1 cellular context compared by ENCODE assay signal in genomic region chr19:49817964-49818690, GRCh38.
A peak's percentile ranks its signal among the peaks of the same experiment; 100 is the strongest.
TF ChIP-seq lines count a peak whose summit lies in the region.

MED25 (plus strand) TSS chr19:49818289; CDS start chr19:49818342, 53 bp downstream.

TF ChIP-seq in HepG2, 621 proteins besides CTCF, POLR2A, EP300 and RAD21 (continued from another document and continues in another):
- TF ChIP-seq MAX (IDR thresholded peaks at IDR 0.05) (0 out of 2 replicates have a peak, but pooled peaks have one; percentile 50), BATF2 (CRISPR knock-in tag; IDR thresholded peaks at IDR 0.05) (no peak; the same call in 1 of the 2 replicates), ZNF263 (CRISPR knock-in tag; IDR thresholded peaks at IDR 0.05) (no peak), RBM39 (IDR thresholded peaks at IDR 0.05; ENCODE audit: low read depth, low read length, poor library complexity, severe bottlenecking) (no peak), ZNF513 (CRISPR knock-in tag; conservative IDR thresholded peaks at IDR 0.05) (no peak), CEBPZ (IDR thresholded peaks at IDR 0.05; ENCODE audit: low read length) (no peak), CHD4 (IDR thresholded peaks at IDR 0.05; ENCODE audit: borderline replicate concordance, low read length) (no peak), MAF1 (CRISPR knock-in tag; IDR thresholded peaks at IDR 0.05; ENCODE audit: borderline replicate concordance) (no peak), ZNF781 (CRISPR knock-in tag; IDR thresholded peaks at IDR 0.05; ENCODE audit: borderline replicate concordance, not compliant biosample characterization) (peak; percentile 61), GZF1 (CRISPR knock-in tag; IDR thresholded peaks at IDR 0.05) (0 out of 2 replicates have a peak, but pooled peaks have one; percentile 56), ZBTB2 (CRISPR knock-in tag; IDR thresholded peaks at IDR 0.05; ENCODE audit: low read depth) (no peak), ZFP1 (CRISPR knock-in tag; IDR thresholded peaks at IDR 0.05) (no peak), ATF7-NPFF (CRISPR knock-in tag; IDR thresholded peaks at IDR 0.05; ENCODE audit: low read depth) (0 out of 2 replicates have a peak, but pooled peaks have one; percentile 13), GLI4 (CRISPR knock-in tag; IDR thresholded peaks at IDR 0.05; ENCODE audit: borderline replicate concordance) (no peak), HMGXB4 (CRISPR knock-in tag; IDR thresholded peaks at IDR 0.05; ENCODE audit: borderline replicate concordance in 1 of 2, low read depth in 1 of 2) (peak; percentile 58 to 75; a peak in 2 of 4 replicates), EEA1 (CRISPR knock-in tag; IDR thresholded peaks at IDR 0.05; ENCODE audit: borderline replicate concordance) (0 out of 2 replicates have a peak, but pooled peaks have one; percentile 27), YEATS2 (CRISPR knock-in tag; IDR thresholded peaks at IDR 0.05; ENCODE audit: borderline replicate concordance) (peak; percentile 47; the same call in 1 of the 2 replicates), PREB (CRISPR knock-in tag; IDR thresholded peaks at IDR 0.05) (no peak), MTA3 (CRISPR knock-in tag; IDR thresholded peaks at IDR 0.05) (no peak), ASH2L (IDR thresholded peaks at IDR 0.05; ENCODE audit: insufficient read length, low read depth, low read length) (peak; percentile 69), AKNA (CRISPR knock-in tag; IDR thresholded peaks at IDR 0.05; ENCODE audit: borderline replicate concordance) (no peak), MLX (CRISPR knock-in tag; IDR thresholded peaks at IDR 0.05) (no peak), NONO (IDR thresholded peaks at IDR 0.05) (no peak), NONO (CRISPR knock-in tag; conservative IDR thresholded peaks at IDR 0.05) (0 out of 2 replicates have a peak, but pooled peaks have one; percentile 26), MYC (CRISPR knock-in tag; IDR thresholded peaks at IDR 0.05; ENCODE audit: borderline replicate concordance) (peak; percentile 74; the same call in 1 of the 2 replicates), ZMYM4 (CRISPR knock-in tag; IDR thresholded peaks at IDR 0.05) (no peak), KDM5A (IDR thresholded peaks at IDR 0.05; ENCODE audit: borderline replicate concordance, low read length) (peak; percentile 24), ELF3 (CRISPR knock-in tag; IDR thresholded peaks at IDR 0.05) (peak; percentile 39; the same call in 1 of the 2 replicates), HNF4A (CRISPR knock-in tag; IDR thresholded peaks at IDR 0.05) (0 out of 2 replicates have a peak, but pooled peaks have one; percentile 5), HNRNPUL1 (IDR thresholded peaks at IDR 0.05; ENCODE audit: low read depth, low read length) (no peak), ARNT (IDR thresholded peaks at IDR 0.05) (no peak), TARDBP (CRISPR knock-in tag; IDR thresholded peaks at IDR 0.05) (0 out of 2 replicates have a peak, but pooled peaks have one; percentile 17), ZNF414 (CRISPR knock-in tag; IDR thresholded peaks at IDR 0.05) (no peak), MXD3 (CRISPR knock-in tag; IDR thresholded peaks at IDR 0.05) (no peak), MBD4 (IDR thresholded peaks at IDR 0.05; ENCODE audit: borderline replicate concordance, low read length) (no peak), HCFC1 (IDR thresholded peaks at IDR 0.05; ENCODE audit: low read depth, low read length) (peak; percentile 70), ZBTB38 (CRISPR knock-in tag; IDR thresholded peaks at IDR 0.05) (0 out of 2 replicates have a peak, but pooled peaks have one; percentile 16), KAT2B (IDR thresholded peaks at IDR 0.05; ENCODE audit: borderline replicate concordance, low read depth, low read length) (no peak), TEAD2 (CRISPR knock-in tag; IDR thresholded peaks at IDR 0.05) (no peak), TFE3 (CRISPR knock-in tag; IDR thresholded peaks at IDR 0.05) (no peak), ZNF891 (CRISPR knock-in tag; IDR thresholded peaks at IDR 0.05) (peak; percentile 14; the same call in 1 of the 2 replicates), SMYD3 (CRISPR knock-in tag; IDR thresholded peaks at IDR 0.05) (no peak), SAP130 (CRISPR knock-in tag; IDR thresholded peaks at IDR 0.05; ENCODE audit: low read depth) (peak; percentile 79)
